In genomic region chrX:1246816-1247215, GRCh38 we compare ENCODE assay signal across 8 cellular contexts. TPM values are rescaled to one million over a fixed set of nuclear protein-coding genes. Genes with fewer than 3 reads are reported as not detected.
DNase-seq lines count a peak whose midpoint lies in the region; FAIRE-seq and TF ChIP-seq lines count a peak whose summit lies in the region.

No MANE protein-coding gene starts in this region.

- in situ Hi-C loops in GM13976 (cut with MboI; ENCODE audit: low sequenced_read_pairs, unreplicated experiment), result no loop called here

- TF ChIP-seq CTCF in 22Rv1 (IDR thresholded peaks at IDR 0.05), result peak; percentile 82
- TF ChIP-seq CTCF in GM13976 (IDR thresholded peaks at IDR 0.05; ENCODE audit: borderline replicate concordance, control extremely low read depth, extremely low read depth, insufficient read depth, missing control alignments), result peak; percentile 90
- peak; percentile 72 for TF ChIP-seq CTCF in KMS-11 (conservative IDR thresholded peaks at IDR 0.05; ENCODE audit: low read depth, low read length)
- peak; percentile 68 for TF ChIP-seq CTCF in astrocyte (IDR thresholded peaks at IDR 0.05; ENCODE audit: insufficient read depth, low read depth, low read length)

- no peaks in the 10 kb centered on the region for H3K79me2 ChIP-seq in KMS-11 (ENCODE audit: insufficient read depth, low read depth)
- no peaks in the 10 kb centered on the region for H3K79me2 ChIP-seq in astrocyte (ENCODE audit: insufficient read depth, low read length)

- no peaks in the 10 kb centered on the region for H3K36me3 Mint-ChIP-seq in astrocyte (ENCODE audit: low read depth, unreplicated experiment)
- H3K36me3 Mint-ChIP-seq in immature natural killer cell, result no peaks in the 10 kb centered on the region

- no peak overlapping the region for H2AFZ ChIP-seq in KMS-11 (ENCODE audit: low read depth)
- H2AFZ ChIP-seq in astrocyte (ENCODE audit: low read depth, low read length), result no peak overlapping the region

- H3K4me3 ChIP-seq in KMS-11 (IDR thresholded peaks at IDR 0.05; ENCODE audit: insufficient read depth, low read depth, low read length) (no peak overlapping the region), astrocyte (ENCODE audit: insufficient read depth, low read depth, low read length) (no peak overlapping the region)

- H3K9me3 Mint-ChIP-seq in astrocyte (ENCODE audit: unreplicated experiment) (peaks cover 13% of the 10 kb centered on the region), immature natural killer cell (no peaks in the 10 kb centered on the region)

- DNase-seq in GM13976 (ENCODE audit: low spot score) (peak; percentile 82), astrocyte (ENCODE audit: low read depth) (no peak), immature natural killer cell (peak; percentile 69 to 70 (median 70)), NCI-H187 treated with DMSO at 0.1 percent for 48 hours (lab: John Stamatoyannopoulos, UW) (no peak)
- peak; percentile 78 to 81 for DNase-seq in stimulated activated CD4-positive, alpha-beta T cell treated with anti-CD3 and anti-CD28 coated beads, Interleukin-1b, Interleukin-23, amount 100 ng/mL, for 4 hours (ENCODE audit: low read depth in 2 of 2)

- H3K4me2 ChIP-seq in KMS-11, result no peak overlapping the region
- no peak overlapping the region for H3K4me2 ChIP-seq in astrocyte (ENCODE audit: low read length)

- no peak overlapping the region for H3K4me3 Mint-ChIP-seq in astrocyte (ENCODE audit: unreplicated experiment)
- H3K4me3 Mint-ChIP-seq in immature natural killer cell, result peak overlapping the region in 4 of 5 donors; percentile 41 to 70 (median 44)

- peaks cover 21% of the 10 kb centered on the region for H3K4me1 ChIP-seq in KMS-11 (ENCODE audit: low read depth, poor library complexity, severe bottlenecking)
- H3K4me1 ChIP-seq in astrocyte (ENCODE audit: insufficient read depth, low read length), result no peaks in the 10 kb centered on the region

- no peaks in the 10 kb centered on the region for H3K36me3 ChIP-seq in KMS-11 (ENCODE audit: insufficient read depth)
- no peaks in the 10 kb centered on the region for H3K36me3 ChIP-seq in astrocyte (ENCODE audit: insufficient read depth, low read length)

- no peaks in the 10 kb centered on the region for H3K27me3 Mint-ChIP-seq in astrocyte (ENCODE audit: low read depth, unreplicated experiment)
- H3K27me3 Mint-ChIP-seq in immature natural killer cell (ENCODE audit: low read depth in 3 of 3), result peaks cover 2 to 5% (median 4%) of the 10 kb centered on the region in 3 donors

- H3K27ac ChIP-seq in 22Rv1, result no peak overlapping the region
- H3K27ac ChIP-seq in KMS-11, result no peak overlapping the region
- no peak overlapping the region for H3K27ac ChIP-seq in astrocyte (ENCODE audit: low read depth, low read length)

- H3K9me3 ChIP-seq in astrocyte (ENCODE audit: insufficient read depth, low read depth, low read length), result no peaks in the 10 kb centered on the region

- H3K4me1 Mint-ChIP-seq in astrocyte (ENCODE audit: low read depth, unreplicated experiment) (no peaks in the 10 kb centered on the region), immature natural killer cell (peaks cover 27 to 28% of the 10 kb centered on the region in 2 donors)

- no peaks in the 10 kb centered on the region for H3K27me3 ChIP-seq in KMS-11 (ENCODE audit: insufficient read depth, low read depth)
- no peaks in the 10 kb centered on the region for H3K27me3 ChIP-seq in astrocyte (ENCODE audit: insufficient read depth, low read length)

- H3K9ac ChIP-seq in KMS-11 (no peak overlapping the region), astrocyte (ENCODE audit: low read length) (no peak overlapping the region)

- H4K20me1 ChIP-seq in KMS-11 (ENCODE audit: insufficient read depth) (no peaks in the 10 kb centered on the region), astrocyte (ENCODE audit: insufficient read depth, low read length) (no peaks in the 10 kb centered on the region)

- no peak overlapping the region for H3K27ac Mint-ChIP-seq in astrocyte (ENCODE audit: unreplicated experiment)
- H3K27ac Mint-ChIP-seq in immature natural killer cell, result peak overlapping the region in 3 of 6 donors; percentile 40 to 83 (median 49)

- FAIRE-seq in TTC549 (lab: Jason Lieb, UNC) (peak; percentile 36), astrocyte (lab: Jason Lieb, UNC) (no peak)

RNA-seq across cellular contexts. Expression of gene CSF2RA, which starts 21.8 kb away (rescaled TPM):
- total RNA-seq in astrocyte, result 0.29 and 0.52 TPM in 2 replicates
- 10 to 100 TPM in 1 of 3 donors, 1 to 10 TPM in 2; 1.7 to 12.8 (median 6.6) TPM for polyA plus RNA-seq in immature natural killer cell

RNA-seq across cellular contexts. Expression of gene CRLF2, which starts 34.4 kb away (rescaled TPM):
- not detected in 2 replicates for total RNA-seq in astrocyte
- not detected for polyA plus RNA-seq in immature natural killer cell

Comparison
In these comparisons a context has a peak if more than half of its experiments do, and no peak if none do; other contexts are left out.
1. DNase-seq: peak in GM13976 (single experiment), immature natural killer cell (3 of 3) and stimulated activated CD4-positive, alpha-beta T cell treated with anti-CD3 and anti-CD28 coated beads, Interleukin-1b, Interleukin-23, amount 100 ng/mL, for 4 hours (2 of 2); none in astrocyte (single experiment) and NCI-H187 treated with DMSO at 0.1 percent for 48 hours (single experiment).
2. Peak in every context shown above with its lines, with median percentiles within 50 percentile points of each other: CTCF ChIP-seq.